ENCODE assay signal across 11 cellular contexts in the genomic region with DNA sequence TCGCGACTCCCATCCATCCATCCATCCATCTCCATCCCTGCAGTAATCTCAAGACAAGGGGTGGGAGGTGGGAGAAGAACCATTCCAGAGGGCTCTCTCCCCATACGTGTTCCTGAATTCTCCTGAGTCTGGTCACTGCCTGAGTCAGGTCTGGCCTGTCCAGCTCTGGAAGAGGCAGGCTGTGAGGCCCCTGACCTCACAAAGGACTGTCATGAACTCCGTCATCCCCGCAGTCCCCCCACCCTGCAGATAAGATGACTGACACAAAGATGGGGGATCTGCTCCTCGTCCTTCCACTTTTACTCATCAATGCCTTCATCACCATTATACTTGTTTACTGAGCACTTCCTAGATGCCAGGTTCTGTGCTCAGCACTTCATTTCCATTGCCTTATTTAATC. TPM values are rescaled to one million over a fixed set of nuclear protein-coding genes. Genes with fewer than 3 reads are reported as not detected.
DNase-seq lines count a peak whose midpoint lies in the region; ATAC-seq lines count a peak whose summit lies in the region.
"Had no signal": no experiment of that assay in that cellular context is flagged by ENCODE, and none has a peak within 500 bp of the region (broad histone marks: within the 10 kb centered on the region; RNA-seq: fewer than 3 reads in every experiment).

No MANE protein-coding gene starts in this region.

- H3K27ac Mint-ChIP-seq in activated CD4-positive, alpha-beta T cell treated with anti-CD3 and anti-CD28 coated beads, Interleukin-2, amount 10 ng/mL, durations not matched to agents 7 days and 5 days, result peak overlapping the region; percentile 95
- peak overlapping the region; percentile 87 for H3K27ac Mint-ChIP-seq in activated CD4-positive, alpha-beta memory T cell treated with anti-CD3 and anti-CD28 coated beads for 36 hours
- H3K27ac Mint-ChIP-seq in immature natural killer cell, result peak overlapping the region; percentile 91 to 99 (median 97)
- H3K27ac Mint-ChIP-seq in stimulated activated naive B cell treated with anti-CD40 and anti-IgM and Interleukin-4, amounts not matched to agents 10 μg/mL and 1 μg/mL and 100 μg/mL, for 72 hours, result peak overlapping the region; percentile 99

- peak overlapping the region; percentile 87 for H3K4me3 Mint-ChIP-seq in activated CD4-positive, alpha-beta T cell treated with anti-CD3 and anti-CD28 coated beads, Interleukin-2, amount 10 ng/mL, durations not matched to agents 7 days and 5 days
- peak overlapping the region; percentile 79 for H3K4me3 Mint-ChIP-seq in activated CD4-positive, alpha-beta memory T cell treated with anti-CD3 and anti-CD28 coated beads for 36 hours
- peak overlapping the region; percentile 81 to 88 (median 86) for H3K4me3 Mint-ChIP-seq in immature natural killer cell
- peak overlapping the region; percentile 90 to 96 for H3K4me3 Mint-ChIP-seq in stimulated activated naive B cell treated with anti-CD40 and anti-IgM and Interleukin-4, amounts not matched to agents 10 μg/mL and 1 μg/mL and 100 μg/mL, for 72 hours

- no peaks in the 10 kb centered on the region for H3K27me3 Mint-ChIP-seq in activated CD4-positive, alpha-beta T cell treated with anti-CD3 and anti-CD28 coated beads, Interleukin-2, amount 10 ng/mL, durations not matched to agents 7 days and 5 days
- H3K27me3 Mint-ChIP-seq in activated CD4-positive, alpha-beta memory T cell treated with anti-CD3 and anti-CD28 coated beads for 36 hours, result no peaks in the 10 kb centered on the region
- peaks cover 5 to 12% (median 8%) of the 10 kb centered on the region in 3 donors for H3K27me3 Mint-ChIP-seq in immature natural killer cell (ENCODE audit: low read depth in 3 of 3)
- H3K27me3 Mint-ChIP-seq in stimulated activated naive B cell treated with anti-CD40 and anti-IgM and Interleukin-4, amounts not matched to agents 10 μg/mL and 1 μg/mL and 100 μg/mL, for 72 hours, result no peaks in the 10 kb centered on the region

- peaks cover 27% of the 10 kb centered on the region for H3K36me3 Mint-ChIP-seq in activated CD4-positive, alpha-beta T cell treated with anti-CD3 and anti-CD28 coated beads, Interleukin-2, amount 10 ng/mL, durations not matched to agents 7 days and 5 days (ENCODE audit: low read depth)
- H3K36me3 Mint-ChIP-seq in activated CD4-positive, alpha-beta memory T cell treated with anti-CD3 and anti-CD28 coated beads for 36 hours, result peaks cover 6% of the 10 kb centered on the region
- no peaks in the 10 kb centered on the region for H3K36me3 Mint-ChIP-seq in immature natural killer cell
- peaks cover 8 to 14% of the 10 kb centered on the region in 2 donors for H3K36me3 Mint-ChIP-seq in stimulated activated naive B cell treated with anti-CD40 and anti-IgM and Interleukin-4, amounts not matched to agents 10 μg/mL and 1 μg/mL and 100 μg/mL, for 72 hours

- peaks cover 71% of the 10 kb centered on the region for H3K4me1 Mint-ChIP-seq in activated CD4-positive, alpha-beta T cell treated with anti-CD3 and anti-CD28 coated beads, Interleukin-2, amount 10 ng/mL, durations not matched to agents 7 days and 5 days
- H3K4me1 Mint-ChIP-seq in activated CD4-positive, alpha-beta memory T cell treated with anti-CD3 and anti-CD28 coated beads for 36 hours (ENCODE audit: low read depth), result peaks cover 69% of the 10 kb centered on the region
- peaks cover 75 to 78% of the 10 kb centered on the region in 2 donors for H3K4me1 Mint-ChIP-seq in immature natural killer cell
- peaks cover 57 to 78% of the 10 kb centered on the region in 2 donors for H3K4me1 Mint-ChIP-seq in stimulated activated naive B cell treated with anti-CD40 and anti-IgM and Interleukin-4, amounts not matched to agents 10 μg/mL and 1 μg/mL and 100 μg/mL, for 72 hours

- CTCF ChIA-PET in activated CD4-positive, alpha-beta T cell treated with anti-CD3 and anti-CD28 coated beads, Interleukin-2, amount 10 ng/mL, durations not matched to agents 7 days and 5 days (lab: Charles Lee), result interaction anchor here (0.9 to 2.4 kb wide), 2 partner anchors 34 to 36 kb away, joined by 3 to 9 read pairs; no protein-coding TSS in a partner anchor
- CTCF ChIA-PET in activated CD4-positive, alpha-beta memory T cell treated with anti-CD3 and anti-CD28 coated beads for 36 hours (lab: Charles Lee), result interaction anchor here (0.6 to 5.7 kb wide), 3 partner anchors 34 to 131 kb away, joined by 4 to 29 read pairs (median 7); no protein-coding TSS in a partner anchor

- no peak for ATAC-seq in stimulated activated naive B cell treated with anti-CD40 and anti-IgM and Interleukin-4, amounts not matched to agents 10 μg/mL and 1 μg/mL and 100 μg/mL, for 72 hours (replicated peaks)
- no peak for ATAC-seq in GM21786 (IDR thresholded peaks at IDR 0.05; ENCODE audit: unreplicated experiment)
- ATAC-seq: left lung had no signal

- POLR2A ChIA-PET in activated CD4-positive, alpha-beta T cell treated with anti-CD3 and anti-CD28 coated beads, Interleukin-2, amount 10 ng/mL, durations not matched to agents 7 days and 5 days (lab: Charles Lee), result no interaction called here
- POLR2A ChIA-PET in activated CD4-positive, alpha-beta memory T cell treated with anti-CD3 and anti-CD28 coated beads for 36 hours (lab: Charles Lee), result interaction anchor here (0.6 to 1.1 kb wide), 2 partner anchors 29 to 131 kb away, joined by 3 read pairs; no protein-coding TSS in a partner anchor

- intact Hi-C loops in activated CD4-positive, alpha-beta memory T cell treated with anti-CD3 and anti-CD28 coated beads for 36 hours (cut with micrococcal nuclease), result loop anchor here (10.0 kb wide), 1 partner anchor 1320 kb away; a partner anchor contains a TSS

- H3K9me3 Mint-ChIP-seq in activated CD4-positive, alpha-beta T cell treated with anti-CD3 and anti-CD28 coated beads, Interleukin-2, amount 10 ng/mL, durations not matched to agents 7 days and 5 days, result no peaks in the 10 kb centered on the region
- no peaks in the 10 kb centered on the region for H3K9me3 Mint-ChIP-seq in activated CD4-positive, alpha-beta memory T cell treated with anti-CD3 and anti-CD28 coated beads for 36 hours
- H3K9me3 Mint-ChIP-seq in immature natural killer cell, result no peaks in the 10 kb centered on the region
- no peaks in the 10 kb centered on the region for H3K9me3 Mint-ChIP-seq in stimulated activated naive B cell treated with anti-CD40 and anti-IgM and Interleukin-4, amounts not matched to agents 10 μg/mL and 1 μg/mL and 100 μg/mL, for 72 hours

- DNase-seq in activated CD4-positive, alpha-beta T cell treated with anti-CD3 and anti-CD28 coated beads, Interleukin-2, amount 10 ng/mL, durations not matched to agents 7 days and 5 days, result no peak
- DNase-seq in activated CD4-positive, alpha-beta T cell treated with anti-CD3 and anti-CD28 coated beads for 4 hours, result no peak
- DNase-seq in activated CD4-positive, alpha-beta memory T cell treated with anti-CD3 and anti-CD28 coated beads for 36 hours, result no peak
- DNase-seq in immature natural killer cell, result no peak
- no peak for DNase-seq in stimulated activated naive B cell treated with anti-CD40 and anti-IgM and Interleukin-4, amounts not matched to agents 10 μg/mL and 1 μg/mL and 100 μg/mL, for 72 hours
- DNase-seq in SIG-M5 (lab: John Stamatoyannopoulos, UW), result no peak
- no peak for DNase-seq in NCI-H446 treated with DMSO at 0.1 percent for 48 hours (lab: John Stamatoyannopoulos, UW)
- DNase-seq: ACHN; activated CD4-positive, alpha-beta T cell treated with anti-CD3 and anti-CD28 coated beads, Interleukin-2, amount 50 U/mL, for 4 hours; left lung had no signal

RNA-seq across cellular contexts. Expression of a gene that starts 1.6 kb away (rescaled TPM):
- 100 to 1,000 TPM; 209 to 226 TPM for total RNA-seq in activated CD4-positive, alpha-beta T cell treated with anti-CD3 and anti-CD28 coated beads, Interleukin-2, amount 10 ng/mL, durations not matched to agents 7 days and 5 days
- total RNA-seq in activated CD4-positive, alpha-beta memory T cell treated with anti-CD3 and anti-CD28 coated beads for 36 hours, result 100 to 1,000 TPM; 138 to 143 TPM
- polyA plus RNA-seq in immature natural killer cell, result 10 to 100 TPM; 12.4 to 41.9 (median 17.9) TPM

RNA-seq across cellular contexts. Expression of a gene that starts 5.0 kb away (rescaled TPM):
- 10 to 100 TPM; 57.5 to 59.3 TPM for total RNA-seq in activated CD4-positive, alpha-beta T cell treated with anti-CD3 and anti-CD28 coated beads, Interleukin-2, amount 10 ng/mL, durations not matched to agents 7 days and 5 days
- total RNA-seq in activated CD4-positive, alpha-beta memory T cell treated with anti-CD3 and anti-CD28 coated beads for 36 hours, result 10 to 100 TPM; 56.7 to 56.8 TPM
- polyA plus RNA-seq in immature natural killer cell, result 100 to 1,000 TPM; 113 to 219 (median 129) TPM

RNA-seq across cellular contexts. Expression of a gene that starts 29.3 kb away (rescaled TPM):
- total RNA-seq in activated CD4-positive, alpha-beta T cell treated with anti-CD3 and anti-CD28 coated beads, Interleukin-2, amount 10 ng/mL, durations not matched to agents 7 days and 5 days, result not detected
- not detected for total RNA-seq in activated CD4-positive, alpha-beta memory T cell treated with anti-CD3 and anti-CD28 coated beads for 36 hours
- under 1 TPM in 1 of 3 donors, not detected in 2; 0.12 TPM for polyA plus RNA-seq in immature natural killer cell
